In the genomic region with DNA sequence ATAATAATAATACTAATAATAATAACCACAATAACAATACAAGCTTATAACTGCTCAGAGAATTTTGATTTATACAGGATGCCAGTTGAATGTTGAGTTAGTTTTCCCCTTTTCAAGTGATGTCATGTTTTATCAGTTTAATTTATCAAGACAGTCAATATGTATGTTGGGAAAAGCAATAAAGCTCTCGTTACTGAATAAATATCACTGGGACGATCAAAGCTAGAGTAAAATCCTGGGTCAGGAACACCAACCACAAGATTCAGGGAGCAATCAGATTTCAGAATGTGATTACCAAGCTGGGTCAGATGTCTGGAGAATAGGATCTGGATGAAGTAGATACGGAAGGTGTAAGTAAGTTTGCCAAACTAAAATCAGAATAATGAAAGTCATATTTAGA, we compare ENCODE assay signal across 1 cellular context.
TF ChIP-seq lines count a peak whose summit lies in the region.

No MANE protein-coding gene starts in this region.

TF ChIP-seq in GM23338, 12 proteins besides CTCF, POLR2A, EP300 and RAD21 (continued from another document):
- TF ChIP-seq, protein P1, sequence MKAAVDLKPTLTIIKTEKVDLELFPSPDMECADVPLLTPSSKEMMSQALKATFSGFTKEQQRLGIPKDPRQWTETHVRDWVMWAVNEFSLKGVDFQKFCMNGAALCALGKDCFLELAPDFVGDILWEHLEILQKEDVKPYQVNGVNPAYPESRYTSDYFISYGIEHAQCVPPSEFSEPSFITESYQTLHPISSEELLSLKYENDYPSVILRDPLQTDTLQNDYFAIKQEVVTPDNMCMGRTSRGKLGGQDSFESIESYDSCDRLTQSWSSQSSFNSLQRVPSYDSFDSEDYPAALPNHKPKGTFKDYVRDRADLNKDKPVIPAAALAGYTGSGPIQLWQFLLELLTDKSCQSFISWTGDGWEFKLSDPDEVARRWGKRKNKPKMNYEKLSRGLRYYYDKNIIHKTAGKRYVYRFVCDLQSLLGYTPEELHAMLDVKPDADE (IDR thresholded peaks at IDR 0.05): no peak
- TF ChIP-seq CREB1 (CRISPR knock-in tag; IDR thresholded peaks at IDR 0.05; ENCODE audit: low read depth) (no peak), EZH2phosphoT487 (IDR thresholded peaks at IDR 0.05; ENCODE audit: unreplicated experiment) (no peak), STAT1 (IDR thresholded peaks at IDR 0.05; ENCODE audit: unreplicated experiment) (no peak)
